Comparison of ENCODE assay signal across 7 cellular contexts in genomic region chr1:225454067-225454618, GRCh38. TPM values are rescaled to one million over a fixed set of nuclear protein-coding genes. Genes with fewer than 3 reads are reported as not detected.
DNase-seq lines count a peak whose midpoint lies in the region; ATAC-seq and TF ChIP-seq lines count a peak whose summit lies in the region.

No MANE protein-coding gene starts in this region.

- no peak overlapping the region for H3K9ac ChIP-seq in mammary epithelial cell (ENCODE audit: insufficient read depth, low read length)

- H3K4me1 ChIP-seq in mammary epithelial cell (ENCODE audit: insufficient read depth, low read length) = peaks cover 33% of the 10 kb centered on the region
- H3K4me1 ChIP-seq in sigmoid colon = peaks cover 0 to 84% (median 66%) of the 10 kb centered on the region in 4 donors

- WGBS in mammary epithelial cell (ENCODE audit: low coverage, missing lambda C conversion rate) = 15% methylated on average over 4 of the region's 4 CpGs
- 11 to 46% methylated on average over 4 of the region's 4 CpGs for WGBS in sigmoid colon, 2 donors

- CTCF ChIA-PET in mammary epithelial cell (lab: Charles Lee; ENCODE audit: low non-redundant PET) = no interaction called here

- DNase-seq in NCI-H1694 treated with DMSO at 0.1 percent for 48 hours (lab: John Stamatoyannopoulos, UW) (peak; percentile 85), mammary epithelial cell (no peak), sigmoid colon (peak; percentile 65), KG1 (lab: John Stamatoyannopoulos, UW) (no peak), ecto neural progenitor cell (ENCODE audit: low spot score) (no peak), G401 (ENCODE audit: low spot score) (no peak)

- H3K4me3 ChIP-seq in mammary epithelial cell (replicated peaks in 1 of 3; ENCODE audit: insufficient read depth in 1 of 3, low read depth in 2 of 3, low read length in 3 of 3) = no peak overlapping the region
- no peak overlapping the region for H3K4me3 ChIP-seq in sigmoid colon

- no peak for TF ChIP-seq POLR2A in sigmoid colon (IDR thresholded peaks at IDR 0.05)

- peak overlapping the region; percentile 3 for H3K4me2 ChIP-seq in mammary epithelial cell (ENCODE audit: insufficient read depth, low read depth, low read length)

- TF ChIP-seq CTCF in mammary epithelial cell (conservative IDR thresholded peaks at IDR 0.05 in 1 of 2, IDR thresholded peaks at IDR 0.05 in 1 of 2; ENCODE audit: extremely low read depth in 1 of 2, insufficient read depth in 1 of 2, low read depth in 1 of 2, low read length in 2 of 2) (no peak), sigmoid colon (IDR thresholded peaks at IDR 0.05) (no peak)

- intact Hi-C loops in mammary epithelial cell (cut with micrococcal nuclease) (no loop called here), sigmoid colon (cut with DNase I) (no loop called here)

- in situ Hi-C loops in mammary epithelial cell (cut with MboI; ENCODE audit: low sequenced_read_pairs in 2 of 2) = no loop called here
- in situ Hi-C loops in G401 (cut with HindIII; ENCODE audit: low sequenced_read_pairs) = no loop called here

- ATAC-seq in HG02678 (IDR thresholded peaks at IDR 0.05; ENCODE audit: unreplicated experiment) = peak; percentile 29

- H3K27ac ChIP-seq in mammary epithelial cell (ENCODE audit: insufficient read depth, low read depth, low read length) (no peak overlapping the region), sigmoid colon (peak overlapping the region; percentile 91 to 96 (median 93))

- H3K9me3 ChIP-seq in mammary epithelial cell (replicated peaks; ENCODE audit: insufficient read depth, low read length) (no peaks in the 10 kb centered on the region), sigmoid colon (no peaks in the 10 kb centered on the region)

- dilution Hi-C loops in mammary epithelial cell (cut with HindIII; ENCODE audit: low sequenced_read_pairs) = no loop called here

- H3K36me3 ChIP-seq in mammary epithelial cell (ENCODE audit: insufficient read depth, low read length) (no peaks in the 10 kb centered on the region), sigmoid colon (no peaks in the 10 kb centered on the region)

- H2AFZ ChIP-seq in mammary epithelial cell (ENCODE audit: low read depth, low read length) = no peak overlapping the region

- H4K20me1 ChIP-seq in mammary epithelial cell (ENCODE audit: insufficient read depth, low read length) = no peaks in the 10 kb centered on the region

- BruUV-seq in mammary epithelial cell (replicated peaks; lab: Mats Ljungman, UMichigan) = no TSS peak

- peak in 1 of 4 donors; percentile 23 for TF ChIP-seq EP300 in sigmoid colon (IDR thresholded peaks at IDR 0.05)

- no peaks in the 10 kb centered on the region for H3K79me2 ChIP-seq in mammary epithelial cell (ENCODE audit: insufficient read depth, low read length)

- H3K27me3 ChIP-seq in mammary epithelial cell (ENCODE audit: insufficient read depth, low read length) = no peaks in the 10 kb centered on the region
- H3K27me3 ChIP-seq in sigmoid colon = no peaks in the 10 kb centered on the region

RNA-seq across cellular contexts. Expression of gene LBR, which starts 26.3 kb away (rescaled TPM):
- total RNA-seq in mammary epithelial cell = 10 to 100 TPM; 17.7 to 35.7 TPM
- polyA plus RNA-seq in mammary epithelial cell = 16.1 TPM
- 54.8 TPM for polyA minus RNA-seq in mammary epithelial cell
- 100 to 1,000 TPM; 134 to 195 (median 169) TPM for total RNA-seq in sigmoid colon
- 10 to 100 TPM in 1 of 3 donors, 1 to 10 TPM in 2; 5.4 to 62.2 (median 6.9) TPM for polyA plus RNA-seq in sigmoid colon
- total RNA-seq in G401 (2014; rRNA removed; shearing (Covaris generic)) = 31.6 and 49.1 TPM in 2 replicates

Comparison
In these comparisons a context has a peak if more than half of its experiments do, and no peak if none do; other contexts are left out.
1. DNase-seq: peak in NCI-H1694 treated with DMSO at 0.1 percent for 48 hours (single experiment) and sigmoid colon (single experiment); none in mammary epithelial cell (single experiment), KG1 (single experiment), ecto neural progenitor cell (single experiment) and G401 (single experiment).